ENCODE assay signal across 11 cellular contexts in the genomic region with DNA sequence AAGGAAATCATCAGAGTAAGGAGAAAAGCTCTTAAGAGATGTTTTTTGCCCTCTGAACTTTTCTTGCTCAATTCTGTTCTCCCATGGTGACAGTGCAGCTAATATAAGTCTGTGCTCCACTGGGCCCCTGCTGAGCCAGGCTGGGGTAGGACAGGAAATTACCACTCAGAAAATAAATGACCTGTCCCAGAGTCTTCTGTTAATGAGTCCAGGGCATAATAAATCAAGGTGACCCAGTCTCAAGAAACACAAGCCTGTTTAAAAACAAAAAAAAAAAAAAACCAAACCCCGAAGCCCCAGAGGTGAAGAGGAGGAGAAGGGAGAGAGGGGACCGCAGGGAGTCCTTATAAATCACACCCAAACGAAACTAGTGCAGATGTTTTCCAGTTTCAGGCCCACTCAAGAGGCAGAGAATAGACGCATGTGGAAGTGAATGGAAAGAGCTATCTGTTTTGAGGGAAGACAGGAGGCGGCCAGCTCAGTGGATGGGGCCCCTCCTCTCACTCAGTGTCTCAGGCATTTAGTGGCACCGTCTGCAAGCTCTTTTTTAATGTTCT. TPM values are rescaled to one million over a fixed set of nuclear protein-coding genes. Genes with fewer than 3 reads are reported as not detected.
DNase-seq lines count a peak whose midpoint lies in the region; ATAC-seq and TF ChIP-seq lines count a peak whose summit lies in the region.
"Had no signal": no experiment of that assay in that cellular context is flagged by ENCODE, and none has a peak within 500 bp of the region (broad histone marks: within the 10 kb centered on the region; RNA-seq: fewer than 3 reads in every experiment).

No MANE protein-coding gene starts in this region.

- H4K91ac ChIP-seq in mesenchymal stem cell (ENCODE audit: low read length), result peak overlapping the region; percentile 7

- H3K36me3 ChIP-seq in adipocyte (ENCODE audit: control insufficient read depth, insufficient read depth, low read length, severe bottlenecking) (no peaks in the 10 kb centered on the region), mesenchymal stem cell (ENCODE audit: control insufficient read depth in 1 of 2, insufficient read depth in 2 of 2, low read depth in 1 of 2, low read length in 2 of 2) (no peaks in the 10 kb centered on the region), thyroid gland (no peaks in the 10 kb centered on the region), ascending aorta (no peaks in the 10 kb centered on the region)

- no peak overlapping the region for H3K23ac ChIP-seq in mesenchymal stem cell (ENCODE audit: low read length in 2 of 2)

- H2BK12ac ChIP-seq in mesenchymal stem cell (ENCODE audit: low read length in 2 of 2), result peak overlapping the region in 1 of 2 experiments; percentile 2

- no peak for TF ChIP-seq POLR2A in thyroid gland (IDR thresholded peaks at IDR 0.05)

- no peak for ATAC-seq in GM21576 (IDR thresholded peaks at IDR 0.05; ENCODE audit: unreplicated experiment)
- ATAC-seq: left colon, T-helper 17 cell had no signal

- H3K4ac ChIP-seq in mesenchymal stem cell (ENCODE audit: low read depth in 1 of 2, low read length in 2 of 2), result no peak overlapping the region

- H3K4me1 ChIP-seq in adipocyte (ENCODE audit: control insufficient read depth, insufficient read depth, low read length) (peaks cover 48% of the 10 kb centered on the region), mesenchymal stem cell (ENCODE audit: control insufficient read depth, insufficient read depth, low read depth, low read length) (peaks cover 9% of the 10 kb centered on the region), thyroid gland (peaks cover 6 to 34% of the 10 kb centered on the region in 2 donors), ascending aorta (no peaks in the 10 kb centered on the region)

- H2AK5ac ChIP-seq in mesenchymal stem cell (ENCODE audit: low read length, severe bottlenecking), result peak overlapping the region; percentile 75

- H3K18ac ChIP-seq in mesenchymal stem cell (ENCODE audit: low read depth in 1 of 2, low read length in 2 of 2), result peak overlapping the region in 1 of 2 experiments; percentile 84

- no peaks in the 10 kb centered on the region for H3K79me1 ChIP-seq in mesenchymal stem cell (replicated peaks; ENCODE audit: low read length, poor library complexity, severe bottlenecking)

- H3K4me3 ChIP-seq in adipocyte (ENCODE audit: low read length), result peak overlapping the region; percentile 9
- no peak overlapping the region for H3K4me3 ChIP-seq in mesenchymal stem cell (ENCODE audit: insufficient read depth in 1 of 2, low read depth in 1 of 2, low read length in 2 of 2)
- H3K4me3 ChIP-seq in thyroid gland (replicated peaks in 1 of 3), result no peak overlapping the region
- H3K4me3 ChIP-seq in ascending aorta, result no peak overlapping the region

- no peak overlapping the region for H2BK15ac ChIP-seq in mesenchymal stem cell (ENCODE audit: low read depth, poor library complexity, severe bottlenecking)

- 20% methylated on average over 1 of the region's 6 CpGs for WGBS in mesenchymal stem cell
- WGBS in thyroid gland, 2 donors, result 26 to 40% methylated on average over 6 of the region's 6 CpGs

- peak overlapping the region; percentile 90 for H2BK120ac ChIP-seq in mesenchymal stem cell (ENCODE audit: low read depth, low read length)

- DNase-seq in NCI-H1417 (lab: John Stamatoyannopoulos, UW), result peak; percentile 94 to 98 (median 95)
- DNase-seq in adipocyte (ENCODE audit: low read depth), result peak; percentile 28
- peak; percentile 96 for DNase-seq in mesenchymal stem cell
- DNase-seq in thyroid gland, result peak; percentile 45 to 55
- DNase-seq in ascending aorta (ENCODE audit: low spot score in 2 of 2), result no peak
- DNase-seq in activated CD4-positive, alpha-beta T cell treated with anti-CD3 and anti-CD28 coated beads, Interleukin-2, amount 50 U/mL, for 48 hours, result no peak
- DNase-seq: activated T-cell treated with anti-CD3 and anti-CD28 coated beads, Interleukin-2, amount 50 U/mL, for 48 hours; NCI-H1694; T-helper 17 cell had no signal

- H3K14ac ChIP-seq in mesenchymal stem cell (ENCODE audit: low read length in 2 of 2), result no peak overlapping the region

- TF ChIP-seq CTCF in thyroid gland (IDR thresholded peaks at IDR 0.05) (no peak), ascending aorta (IDR thresholded peaks at IDR 0.05) (no peak)

- peak overlapping the region; percentile 47 for H3K4me2 ChIP-seq in mesenchymal stem cell (ENCODE audit: low read length, poor library complexity, severe bottlenecking)

- no peaks in the 10 kb centered on the region for H3K9me3 ChIP-seq in adipocyte (ENCODE audit: control insufficient read depth, low read length)
- no peaks in the 10 kb centered on the region for H3K9me3 ChIP-seq in mesenchymal stem cell (ENCODE audit: control insufficient read depth, low read length)
- no peaks in the 10 kb centered on the region for H3K9me3 ChIP-seq in thyroid gland
- H3K9me3 ChIP-seq in ascending aorta, result no peaks in the 10 kb centered on the region

- peak overlapping the region; percentile 84 for H4K8ac ChIP-seq in mesenchymal stem cell (ENCODE audit: low read length)

- H3K9ac ChIP-seq in adipocyte (ENCODE audit: low read length) (peak overlapping the region; percentile 69), mesenchymal stem cell (ENCODE audit: low read length) (peak overlapping the region; percentile 42)

- H3K27ac ChIP-seq in mesenchymal stem cell (ENCODE audit: low read length, poor library complexity, severe bottlenecking) (peak overlapping the region; percentile 69), thyroid gland (peak overlapping the region; percentile 65 to 70 (median 69)), ascending aorta (peak overlapping the region in 1 of 2 donors; percentile 5)

- H3K27me3 ChIP-seq in adipocyte (replicated peaks; ENCODE audit: control insufficient read depth, insufficient read depth, low read length), result no peaks in the 10 kb centered on the region
- H3K27me3 ChIP-seq in mesenchymal stem cell (ENCODE audit: control insufficient read depth in 1 of 2, insufficient read depth in 1 of 2, low read length in 2 of 2), result no peaks in the 10 kb centered on the region
- H3K27me3 ChIP-seq in thyroid gland, result no peaks in the 10 kb centered on the region
- no peaks in the 10 kb centered on the region for H3K27me3 ChIP-seq in ascending aorta

- no peak overlapping the region for H2BK5ac ChIP-seq in mesenchymal stem cell (ENCODE audit: low read depth, low read length, poor library complexity, severe bottlenecking)

- intact Hi-C loops in thyroid gland (cut with DNase I), result no loop called here
- intact Hi-C loops in ascending aorta (cut with DNase I), result no loop called here

- no peak overlapping the region for H2AFZ ChIP-seq in mesenchymal stem cell (ENCODE audit: low read depth, low read length)

RNA-seq across cellular contexts. Expression of a gene that starts 59.8 kb away (rescaled TPM):
- 40.7 TPM for polyA plus RNA-seq in mesenchymal stem cell (2013, experiment 1 of 2)
- polyA plus RNA-seq in mesenchymal stem cell (2013, experiment 2 of 2), result 41.6 TPM
- total RNA-seq in thyroid gland, result 10 to 100 TPM; 40.2 to 68.3 (median 51.2) TPM
- total RNA-seq in ascending aorta, result 31.3 TPM
- total RNA-seq: T-helper 17 cell had no signal

Comparison
In these comparisons a context has a peak if more than half of its experiments do, and no peak if none do; other contexts are left out.
1. DNase-seq: peak in NCI-H1417 (3 of 3), adipocyte (single experiment), mesenchymal stem cell (single experiment) and thyroid gland (2 of 2); none in ascending aorta (0 of 2) and activated CD4-positive, alpha-beta T cell treated with anti-CD3 and anti-CD28 coated beads, Interleukin-2, amount 50 U/mL, for 48 hours (0 of 2).